ENCODE assay signal across 1 cellular context in the genomic region with DNA sequence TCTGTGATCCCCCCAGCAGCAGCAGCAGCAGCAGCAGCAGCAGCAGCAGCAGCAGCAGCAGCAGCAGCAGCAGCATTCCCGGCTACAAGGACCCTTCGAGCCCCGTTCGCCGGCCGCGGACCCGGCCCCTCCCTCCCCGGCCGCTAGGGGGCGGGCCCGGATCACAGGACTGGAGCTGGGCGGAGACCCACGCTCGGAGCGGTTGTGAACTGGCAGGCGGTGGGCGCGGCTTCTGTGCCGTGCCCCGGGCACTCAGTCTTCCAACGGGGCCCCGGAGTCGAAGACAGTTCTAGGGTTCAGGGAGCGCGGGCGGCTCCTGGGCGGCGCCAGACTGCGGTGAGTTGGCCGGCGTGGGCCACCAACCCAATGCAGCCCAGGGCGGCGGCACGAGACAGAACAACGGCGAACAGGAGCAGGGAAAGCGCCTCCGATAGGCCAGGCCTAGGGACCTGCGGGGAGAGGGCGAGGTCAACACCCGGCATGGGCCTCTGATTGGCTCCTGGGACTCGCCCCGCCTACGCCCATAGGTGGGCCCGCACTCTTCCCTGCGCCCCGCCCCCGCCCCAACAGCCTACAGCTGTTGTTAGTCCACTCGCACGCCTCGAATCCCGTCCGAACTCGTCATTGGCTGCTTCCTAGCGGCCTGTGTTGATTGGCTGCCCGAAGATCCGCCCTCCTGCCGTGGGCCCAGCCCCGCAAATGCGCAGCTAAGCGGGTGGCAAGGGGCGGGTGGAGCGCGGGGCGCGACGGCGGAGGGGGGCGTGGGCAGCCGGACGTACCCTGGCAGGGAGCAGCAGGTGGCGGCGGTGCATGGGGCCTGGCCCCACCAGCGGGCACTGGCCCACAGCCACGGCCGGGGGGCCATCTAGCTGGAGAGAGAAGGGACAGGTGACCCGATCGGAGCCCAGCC.
TF ChIP-seq lines count a peak whose summit lies in the region.

No MANE protein-coding gene starts in this region.

TF ChIP-seq in HEK293, 187 proteins besides CTCF, POLR2A, EP300 and RAD21 (continued from another document and continues in another):
- TF ChIP-seq, protein P1, sequence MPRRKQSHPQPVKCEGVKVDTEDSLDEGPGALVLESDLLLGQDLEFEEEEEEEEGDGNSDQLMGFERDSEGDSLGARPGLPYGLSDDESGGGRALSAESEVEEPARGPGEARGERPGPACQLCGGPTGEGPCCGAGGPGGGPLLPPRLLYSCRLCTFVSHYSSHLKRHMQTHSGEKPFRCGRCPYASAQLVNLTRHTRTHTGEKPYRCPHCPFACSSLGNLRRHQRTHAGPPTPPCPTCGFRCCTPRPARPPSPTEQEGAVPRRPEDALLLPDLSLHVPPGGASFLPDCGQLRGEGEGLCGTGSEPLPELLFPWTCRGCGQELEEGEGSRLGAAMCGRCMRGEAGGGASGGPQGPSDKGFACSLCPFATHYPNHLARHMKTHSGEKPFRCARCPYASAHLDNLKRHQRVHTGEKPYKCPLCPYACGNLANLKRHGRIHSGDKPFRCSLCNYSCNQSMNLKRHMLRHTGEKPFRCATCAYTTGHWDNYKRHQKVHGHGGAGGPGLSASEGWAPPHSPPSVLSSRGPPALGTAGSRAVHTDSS (tag by site-specific recombination; IDR thresholded peaks at IDR 0.05) = no peak
- TF ChIP-seq ZNF169 (tag by site-specific recombination; IDR thresholded peaks at IDR 0.05) = no peak
- no peak for TF ChIP-seq ZNF585B (tag by site-specific recombination; IDR thresholded peaks at IDR 0.05)
- no peak for TF ChIP-seq WT1 (tag by site-specific recombination; IDR thresholded peaks at IDR 0.05)
- TF ChIP-seq, protein P2, sequence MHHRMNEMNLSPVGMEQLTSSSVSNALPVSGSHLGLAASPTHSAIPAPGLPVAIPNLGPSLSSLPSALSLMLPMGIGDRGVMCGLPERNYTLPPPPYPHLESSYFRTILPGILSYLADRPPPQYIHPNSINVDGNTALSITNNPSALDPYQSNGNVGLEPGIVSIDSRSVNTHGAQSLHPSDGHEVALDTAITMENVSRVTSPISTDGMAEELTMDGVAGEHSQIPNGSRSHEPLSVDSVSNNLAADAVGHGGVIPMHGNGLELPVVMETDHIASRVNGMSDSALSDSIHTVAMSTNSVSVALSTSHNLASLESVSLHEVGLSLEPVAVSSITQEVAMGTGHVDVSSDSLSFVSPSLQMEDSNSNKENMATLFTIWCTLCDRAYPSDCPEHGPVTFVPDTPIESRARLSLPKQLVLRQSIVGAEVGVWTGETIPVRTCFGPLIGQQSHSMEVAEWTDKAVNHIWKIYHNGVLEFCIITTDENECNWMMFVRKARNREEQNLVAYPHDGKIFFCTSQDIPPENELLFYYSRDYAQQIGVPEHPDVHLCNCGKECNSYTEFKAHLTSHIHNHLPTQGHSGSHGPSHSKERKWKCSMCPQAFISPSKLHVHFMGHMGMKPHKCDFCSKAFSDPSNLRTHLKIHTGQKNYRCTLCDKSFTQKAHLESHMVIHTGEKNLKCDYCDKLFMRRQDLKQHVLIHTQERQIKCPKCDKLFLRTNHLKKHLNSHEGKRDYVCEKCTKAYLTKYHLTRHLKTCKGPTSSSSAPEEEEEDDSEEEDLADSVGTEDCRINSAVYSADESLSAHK (tag by site-specific recombination; IDR thresholded peaks at IDR 0.05) = no peak; the same call in 1 of the 2 replicates
- TF ChIP-seq, protein P3, sequence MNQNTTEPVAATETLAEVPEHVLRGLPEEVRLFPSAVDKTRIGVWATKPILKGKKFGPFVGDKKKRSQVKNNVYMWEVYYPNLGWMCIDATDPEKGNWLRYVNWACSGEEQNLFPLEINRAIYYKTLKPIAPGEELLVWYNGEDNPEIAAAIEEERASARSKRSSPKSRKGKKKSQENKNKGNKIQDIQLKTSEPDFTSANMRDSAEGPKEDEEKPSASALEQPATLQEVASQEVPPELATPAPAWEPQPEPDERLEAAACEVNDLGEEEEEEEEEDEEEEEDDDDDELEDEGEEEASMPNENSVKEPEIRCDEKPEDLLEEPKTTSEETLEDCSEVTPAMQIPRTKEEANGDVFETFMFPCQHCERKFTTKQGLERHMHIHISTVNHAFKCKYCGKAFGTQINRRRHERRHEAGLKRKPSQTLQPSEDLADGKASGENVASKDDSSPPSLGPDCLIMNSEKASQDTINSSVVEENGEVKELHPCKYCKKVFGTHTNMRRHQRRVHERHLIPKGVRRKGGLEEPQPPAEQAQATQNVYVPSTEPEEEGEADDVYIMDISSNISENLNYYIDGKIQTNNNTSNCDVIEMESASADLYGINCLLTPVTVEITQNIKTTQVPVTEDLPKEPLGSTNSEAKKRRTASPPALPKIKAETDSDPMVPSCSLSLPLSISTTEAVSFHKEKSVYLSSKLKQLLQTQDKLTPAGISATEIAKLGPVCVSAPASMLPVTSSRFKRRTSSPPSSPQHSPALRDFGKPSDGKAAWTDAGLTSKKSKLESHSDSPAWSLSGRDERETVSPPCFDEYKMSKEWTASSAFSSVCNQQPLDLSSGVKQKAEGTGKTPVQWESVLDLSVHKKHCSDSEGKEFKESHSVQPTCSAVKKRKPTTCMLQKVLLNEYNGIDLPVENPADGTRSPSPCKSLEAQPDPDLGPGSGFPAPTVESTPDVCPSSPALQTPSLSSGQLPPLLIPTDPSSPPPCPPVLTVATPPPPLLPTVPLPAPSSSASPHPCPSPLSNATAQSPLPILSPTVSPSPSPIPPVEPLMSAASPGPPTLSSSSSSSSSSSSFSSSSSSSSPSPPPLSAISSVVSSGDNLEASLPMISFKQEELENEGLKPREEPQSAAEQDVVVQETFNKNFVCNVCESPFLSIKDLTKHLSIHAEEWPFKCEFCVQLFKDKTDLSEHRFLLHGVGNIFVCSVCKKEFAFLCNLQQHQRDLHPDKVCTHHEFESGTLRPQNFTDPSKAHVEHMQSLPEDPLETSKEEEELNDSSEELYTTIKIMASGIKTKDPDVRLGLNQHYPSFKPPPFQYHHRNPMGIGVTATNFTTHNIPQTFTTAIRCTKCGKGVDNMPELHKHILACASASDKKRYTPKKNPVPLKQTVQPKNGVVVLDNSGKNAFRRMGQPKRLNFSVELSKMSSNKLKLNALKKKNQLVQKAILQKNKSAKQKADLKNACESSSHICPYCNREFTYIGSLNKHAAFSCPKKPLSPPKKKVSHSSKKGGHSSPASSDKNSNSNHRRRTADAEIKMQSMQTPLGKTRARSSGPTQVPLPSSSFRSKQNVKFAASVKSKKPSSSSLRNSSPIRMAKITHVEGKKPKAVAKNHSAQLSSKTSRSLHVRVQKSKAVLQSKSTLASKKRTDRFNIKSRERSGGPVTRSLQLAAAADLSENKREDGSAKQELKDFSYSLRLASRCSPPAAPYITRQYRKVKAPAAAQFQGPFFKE (tag by site-specific recombination; IDR thresholded peaks at IDR 0.05; ENCODE audit: borderline replicate concordance) = no peak
- TF ChIP-seq, protein P4, sequence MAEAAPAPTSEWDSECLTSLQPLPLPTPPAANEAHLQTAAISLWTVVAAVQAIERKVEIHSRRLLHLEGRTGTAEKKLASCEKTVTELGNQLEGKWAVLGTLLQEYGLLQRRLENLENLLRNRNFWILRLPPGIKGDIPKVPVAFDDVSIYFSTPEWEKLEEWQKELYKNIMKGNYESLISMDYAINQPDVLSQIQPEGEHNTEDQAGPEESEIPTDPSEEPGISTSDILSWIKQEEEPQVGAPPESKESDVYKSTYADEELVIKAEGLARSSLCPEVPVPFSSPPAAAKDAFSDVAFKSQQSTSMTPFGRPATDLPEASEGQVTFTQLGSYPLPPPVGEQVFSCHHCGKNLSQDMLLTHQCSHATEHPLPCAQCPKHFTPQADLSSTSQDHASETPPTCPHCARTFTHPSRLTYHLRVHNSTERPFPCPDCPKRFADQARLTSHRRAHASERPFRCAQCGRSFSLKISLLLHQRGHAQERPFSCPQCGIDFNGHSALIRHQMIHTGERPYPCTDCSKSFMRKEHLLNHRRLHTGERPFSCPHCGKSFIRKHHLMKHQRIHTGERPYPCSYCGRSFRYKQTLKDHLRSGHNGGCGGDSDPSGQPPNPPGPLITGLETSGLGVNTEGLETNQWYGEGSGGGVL (tag by site-specific recombination; IDR thresholded peaks at IDR 0.05) = no peak; the same call in 1 of the 2 replicates
- TF ChIP-seq MEIS1 (CRISPR knock-in tag; IDR thresholded peaks at IDR 0.05; ENCODE audit: borderline replicate concordance) = no peak
- TF ChIP-seq ZFP3 (tag by site-specific recombination; IDR thresholded peaks at IDR 0.05; ENCODE audit: low read depth) = no peak
- TF ChIP-seq, protein P5, sequence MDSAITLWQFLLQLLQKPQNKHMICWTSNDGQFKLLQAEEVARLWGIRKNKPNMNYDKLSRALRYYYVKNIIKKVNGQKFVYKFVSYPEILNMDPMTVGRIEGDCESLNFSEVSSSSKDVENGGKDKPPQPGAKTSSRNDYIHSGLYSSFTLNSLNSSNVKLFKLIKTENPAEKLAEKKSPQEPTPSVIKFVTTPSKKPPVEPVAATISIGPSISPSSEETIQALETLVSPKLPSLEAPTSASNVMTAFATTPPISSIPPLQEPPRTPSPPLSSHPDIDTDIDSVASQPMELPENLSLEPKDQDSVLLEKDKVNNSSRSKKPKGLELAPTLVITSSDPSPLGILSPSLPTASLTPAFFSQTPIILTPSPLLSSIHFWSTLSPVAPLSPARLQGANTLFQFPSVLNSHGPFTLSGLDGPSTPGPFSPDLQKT (IDR thresholded peaks at IDR 0.05; ENCODE audit: borderline replicate concordance, low read depth, low read length) = no peak
- no peak for TF ChIP-seq ZNF701 (tag by site-specific recombination; IDR thresholded peaks at IDR 0.05)
- no peak for TF ChIP-seq ZNF777 (tag by site-specific recombination; IDR thresholded peaks at IDR 0.05; ENCODE audit: borderline replicate concordance)
- TF ChIP-seq ZNF843 (tag by site-specific recombination; IDR thresholded peaks at IDR 0.05) = peak; percentile 39; the same call in 1 of the 2 replicates
- no peak for TF ChIP-seq ZNF560 (tag by site-specific recombination; IDR thresholded peaks at IDR 0.05; ENCODE audit: borderline replicate concordance)
- TF ChIP-seq, protein P6, sequence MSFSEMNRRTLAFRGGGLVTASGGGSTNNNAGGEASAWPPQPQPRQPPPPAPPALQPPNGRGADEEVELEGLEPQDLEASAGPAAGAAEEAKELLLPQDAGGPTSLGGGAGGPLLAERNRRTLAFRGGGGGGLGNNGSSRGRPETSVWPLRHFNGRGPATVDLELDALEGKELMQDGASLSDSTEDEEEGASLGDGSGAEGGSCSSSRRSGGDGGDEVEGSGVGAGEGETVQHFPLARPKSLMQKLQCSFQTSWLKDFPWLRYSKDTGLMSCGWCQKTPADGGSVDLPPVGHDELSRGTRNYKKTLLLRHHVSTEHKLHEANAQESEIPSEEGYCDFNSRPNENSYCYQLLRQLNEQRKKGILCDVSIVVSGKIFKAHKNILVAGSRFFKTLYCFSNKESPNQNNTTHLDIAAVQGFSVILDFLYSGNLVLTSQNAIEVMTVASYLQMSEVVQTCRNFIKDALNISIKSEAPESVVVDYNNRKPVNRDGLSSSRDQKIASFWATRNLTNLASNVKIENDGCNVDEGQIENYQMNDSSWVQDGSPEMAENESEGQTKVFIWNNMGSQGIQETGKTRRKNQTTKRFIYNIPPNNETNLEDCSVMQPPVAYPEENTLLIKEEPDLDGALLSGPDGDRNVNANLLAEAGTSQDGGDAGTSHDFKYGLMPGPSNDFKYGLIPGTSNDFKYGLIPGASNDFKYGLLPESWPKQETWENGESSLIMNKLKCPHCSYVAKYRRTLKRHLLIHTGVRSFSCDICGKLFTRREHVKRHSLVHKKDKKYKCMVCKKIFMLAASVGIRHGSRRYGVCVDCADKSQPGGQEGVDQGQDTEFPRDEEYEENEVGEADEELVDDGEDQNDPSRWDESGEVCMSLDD (tag by site-specific recombination; IDR thresholded peaks at IDR 0.05) = no peak
- TF ChIP-seq ZNF311 (tag by site-specific recombination; IDR thresholded peaks at IDR 0.05; ENCODE audit: borderline replicate concordance) = no peak
- no peak for TF ChIP-seq ZNF510 (tag by site-specific recombination; IDR thresholded peaks at IDR 0.05; ENCODE audit: insufficient replicate concordance)
- TF ChIP-seq, protein P7, sequence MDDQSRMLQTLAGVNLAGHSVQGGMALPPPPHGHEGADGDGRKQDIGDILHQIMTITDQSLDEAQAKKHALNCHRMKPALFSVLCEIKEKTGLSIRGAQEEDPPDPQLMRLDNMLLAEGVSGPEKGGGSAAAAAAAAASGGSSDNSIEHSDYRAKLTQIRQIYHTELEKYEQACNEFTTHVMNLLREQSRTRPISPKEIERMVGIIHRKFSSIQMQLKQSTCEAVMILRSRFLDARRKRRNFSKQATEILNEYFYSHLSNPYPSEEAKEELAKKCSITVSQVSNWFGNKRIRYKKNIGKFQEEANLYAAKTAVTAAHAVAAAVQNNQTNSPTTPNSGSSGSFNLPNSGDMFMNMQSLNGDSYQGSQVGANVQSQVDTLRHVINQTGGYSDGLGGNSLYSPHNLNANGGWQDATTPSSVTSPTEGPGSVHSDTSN (CRISPR knock-in tag; IDR thresholded peaks at IDR 0.05) = peak; percentile 47
- TF ChIP-seq, protein P8, sequence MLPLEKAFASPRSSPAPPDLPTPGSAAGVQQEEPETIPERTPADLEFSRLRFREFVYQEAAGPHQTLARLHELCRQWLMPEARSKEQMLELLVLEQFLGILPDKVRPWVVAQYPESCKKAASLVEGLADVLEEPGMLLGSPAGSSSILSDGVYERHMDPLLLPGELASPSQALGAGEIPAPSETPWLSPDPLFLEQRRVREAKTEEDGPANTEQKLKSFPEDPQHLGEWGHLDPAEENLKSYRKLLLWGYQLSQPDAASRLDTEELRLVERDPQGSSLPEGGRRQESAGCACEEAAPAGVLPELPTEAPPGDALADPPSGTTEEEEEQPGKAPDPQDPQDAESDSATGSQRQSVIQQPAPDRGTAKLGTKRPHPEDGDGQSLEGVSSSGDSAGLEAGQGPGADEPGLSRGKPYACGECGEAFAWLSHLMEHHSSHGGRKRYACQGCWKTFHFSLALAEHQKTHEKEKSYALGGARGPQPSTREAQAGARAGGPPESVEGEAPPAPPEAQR (tag by site-specific recombination; IDR thresholded peaks at IDR 0.05) = no peak
- no peak for TF ChIP-seq ZNF776 (tag by site-specific recombination; IDR thresholded peaks at IDR 0.05; ENCODE audit: borderline replicate concordance)
- TF ChIP-seq, protein P9, sequence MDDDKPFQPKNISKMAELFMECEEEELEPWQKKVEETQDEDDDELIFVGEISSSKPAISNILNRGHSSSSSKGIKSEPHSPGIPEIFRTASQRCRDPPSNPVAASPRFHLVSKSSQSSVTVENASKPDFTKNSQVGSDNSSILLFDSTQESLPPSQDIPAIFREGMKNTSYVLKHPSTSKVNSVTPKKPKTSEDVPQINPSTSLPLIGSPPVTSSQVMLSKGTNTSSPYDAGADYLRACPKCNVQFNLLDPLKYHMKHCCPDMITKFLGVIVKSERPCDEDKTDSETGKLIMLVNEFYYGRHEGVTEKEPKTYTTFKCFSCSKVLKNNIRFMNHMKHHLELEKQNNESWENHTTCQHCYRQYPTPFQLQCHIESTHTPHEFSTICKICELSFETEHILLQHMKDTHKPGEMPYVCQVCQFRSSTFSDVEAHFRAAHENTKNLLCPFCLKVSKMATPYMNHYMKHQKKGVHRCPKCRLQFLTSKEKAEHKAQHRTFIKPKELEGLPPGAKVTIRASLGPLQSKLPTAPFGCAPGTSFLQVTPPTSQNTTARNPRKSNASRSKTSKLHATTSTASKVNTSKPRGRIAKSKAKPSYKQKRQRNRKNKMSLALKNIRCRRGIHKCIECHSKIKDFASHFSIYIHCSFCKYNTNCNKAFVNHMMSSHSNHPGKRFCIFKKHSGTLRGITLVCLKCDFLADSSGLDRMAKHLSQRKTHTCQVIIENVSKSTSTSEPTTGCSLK (tag by site-specific recombination; IDR thresholded peaks at IDR 0.05) = no peak
- peak; percentile 61 for TF ChIP-seq ZNF600 (tag by site-specific recombination; IDR thresholded peaks at IDR 0.05)
- TF ChIP-seq ZNF707 (tag by site-specific recombination; IDR thresholded peaks at IDR 0.05) = no peak
- no peak for TF ChIP-seq ZNF324 (tag by site-specific recombination; IDR thresholded peaks at IDR 0.05)
- peak; percentile 99 for TF ChIP-seq ZFHX2 (tag by site-specific recombination; conservative IDR thresholded peaks at IDR 0.05)
- no peak for TF ChIP-seq ZNF184 (tag by site-specific recombination; IDR thresholded peaks at IDR 0.05)
- TF ChIP-seq PRDM1 (tag by site-specific recombination; IDR thresholded peaks at IDR 0.05) = no peak
- TF ChIP-seq HOXD13 (CRISPR knock-in tag; IDR thresholded peaks at IDR 0.05; ENCODE audit: borderline replicate concordance) = no peak
- no peak for TF ChIP-seq ZNF114 (tag by site-specific recombination; IDR thresholded peaks at IDR 0.05)
- TF ChIP-seq ZNF792 (tag by site-specific recombination; IDR thresholded peaks at IDR 0.05) = no peak
